ENCODE assay signal across 9 cellular contexts in the genomic region with DNA sequence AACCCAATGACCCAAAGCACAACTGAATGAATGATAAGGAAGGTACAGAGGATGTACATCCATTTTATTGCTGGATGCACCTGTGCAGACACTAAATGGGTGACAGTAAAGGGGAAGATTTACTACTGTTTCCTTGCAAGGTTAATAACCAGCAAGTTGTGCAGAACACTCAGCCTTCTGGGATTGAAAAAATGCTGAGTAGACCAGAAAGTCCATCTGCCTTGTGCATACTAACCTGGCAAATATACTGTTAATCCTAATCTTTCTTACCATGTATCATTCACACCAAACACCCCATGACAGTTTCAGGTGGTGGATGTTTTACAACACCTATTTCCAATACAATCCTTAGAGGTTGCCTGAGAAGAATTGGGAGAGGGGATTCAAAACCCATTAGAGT.
"Had no signal": no experiment of that assay in that cellular context is flagged by ENCODE, and none has a peak within 500 bp of the region (broad histone marks: within the 10 kb centered on the region; RNA-seq: fewer than 3 reads in every experiment).

No MANE protein-coding gene starts in this region.

- H3K9ac ChIP-seq: KMS-11 had no signal

- H2AFZ ChIP-seq: GM23338 had no signal

- ATAC-seq: GM23338 had no signal

- DNase-seq: H9, HCEC 1CT, Karpas-422, KBM-7 had no signal

- H3K27ac ChIP-seq: KMS-11 had no signal

- FAIRE-seq: H1, H54, HTR-8/SVneo had no signal

- H3K4me2 ChIP-seq: GM23338, KMS-11 had no signal

- H3K4me3 ChIP-seq: GM23338 had no signal
